ENCODE assay signal across 18 cellular contexts in genomic region chr2:196077821-196078220, GRCh38. TPM values are rescaled to one million over a fixed set of nuclear protein-coding genes. Genes with fewer than 3 reads are reported as not detected.
DNase-seq lines count a peak whose midpoint lies in the region; ATAC-seq and TF ChIP-seq lines count a peak whose summit lies in the region.
"Had no signal": no experiment of that assay in that cellular context is flagged by ENCODE, and none has a peak within 500 bp of the region (broad histone marks: within the 10 kb centered on the region; RNA-seq: fewer than 3 reads in every experiment).

No MANE protein-coding gene starts in this region.

- no peaks in the 10 kb centered on the region for H3K27me3 ChIP-seq in tibial artery
- H3K27me3 ChIP-seq: adrenal gland had no signal

- H3K36me3 Mint-ChIP-seq in activated naive CD8-positive, alpha-beta T cell treated with anti-CD3 and anti-CD28 coated beads for 36 hours = peaks cover 12% of the 10 kb centered on the region

- H3K27me3 Mint-ChIP-seq in activated naive CD8-positive, alpha-beta T cell treated with anti-CD3 and anti-CD28 coated beads for 36 hours = no peaks in the 10 kb centered on the region
- H3K27me3 Mint-ChIP-seq: activated CD4-positive, alpha-beta memory T cell treated with anti-CD3 and anti-CD28 coated beads for 36 hours; B cell had no signal

- H3K4me1 ChIP-seq in tibial artery = peaks cover 0 to 26% (median 3%) of the 10 kb centered on the region in 4 donors
- H3K4me1 ChIP-seq: psoas muscle had no signal

- H3K4me1 Mint-ChIP-seq in activated naive CD8-positive, alpha-beta T cell treated with anti-CD3 and anti-CD28 coated beads for 36 hours = peaks cover 29% of the 10 kb centered on the region
- H3K4me1 Mint-ChIP-seq: neural crest cell had no signal

- peak overlapping the region; percentile 6 to 30 for H3K27ac ChIP-seq in tibial artery
- H3K27ac ChIP-seq: psoas muscle, RWPE1 had no signal

- no peak overlapping the region for H3K4me3 ChIP-seq in tibial artery
- H3K4me3 ChIP-seq: adrenal gland, psoas muscle had no signal

- no peak overlapping the region for H3K4me3 Mint-ChIP-seq in activated naive CD8-positive, alpha-beta T cell treated with anti-CD3 and anti-CD28 coated beads for 36 hours
- H3K4me3 Mint-ChIP-seq: activated CD4-positive, alpha-beta memory T cell treated with anti-CD3 and anti-CD28 coated beads for 36 hours; B cell; neural crest cell had no signal

- DNase-seq in DMS53 (lab: John Stamatoyannopoulos, UW) (peak; percentile 7), DMS53 treated with DMSO at 0.1 percent for 48 hours (lab: John Stamatoyannopoulos, UW; ENCODE audit: unreplicated experiment) (no peak), left colon (no peak), tibial artery (no peak), D341Med (ENCODE audit: low spot score) (no peak)
- DNase-seq in activated naive CD8-positive, alpha-beta T cell treated with anti-CD3 and anti-CD28 coated beads for 36 hours = no peak
- DNase-seq in activated CD8-positive, alpha-beta memory T cell treated with anti-CD3 and anti-CD28 coated beads for 24 hours = no peak
- DNase-seq: activated CD4-positive, alpha-beta memory T cell treated with anti-CD3 and anti-CD28 coated beads for 36 hours; activated effector memory CD4-positive, alpha-beta T cell treated with anti-CD3 and anti-CD28 coated beads, Interleukin-2, amount 50 U/mL, for 16 hours; adrenal gland; psoas muscle; stimulated activated CD4-positive, alpha-beta T cell treated with anti-CD3 and anti-CD28 coated beads, Interleukin-2, amount 100 ng/mL, for 48 hours; stimulated activated naive CD8-positive, alpha-beta T cell treated with anti-CD3 and anti-CD28 coated beads, Interleukin-15, Interleukin-2, amounts not matched to agents 100 U/mL and 50 U/mL, for 24 hours; T1000 had no signal

- peaks cover 7% of the 10 kb centered on the region for H3K9me3 Mint-ChIP-seq in activated naive CD8-positive, alpha-beta T cell treated with anti-CD3 and anti-CD28 coated beads for 36 hours

- H3K36me3 ChIP-seq in tibial artery = no peaks in the 10 kb centered on the region
- H3K36me3 ChIP-seq: adrenal gland had no signal

- no peaks in the 10 kb centered on the region for H3K9me3 ChIP-seq in tibial artery
- H3K9me3 ChIP-seq: adrenal gland, psoas muscle had no signal

- no peak for TF ChIP-seq CTCF in tibial artery (IDR thresholded peaks at IDR 0.05)

- peak; percentile 81 for ATAC-seq in left colon
- ATAC-seq in GM19328 (IDR thresholded peaks at IDR 0.05; ENCODE audit: unreplicated experiment) = no peak
- ATAC-seq: stimulated activated naive CD8-positive, alpha-beta T cell treated with anti-CD3 and anti-CD28 coated beads, Interleukin-15, Interleukin-2, amounts not matched to agents 100 U/mL and 50 U/mL, for 24 hours had no signal

- intact Hi-C loops in left colon (cut with DNase I, micrococcal nuclease) = no loop called here
- intact Hi-C loops in tibial artery (cut with DNase I; ENCODE audit: low total_unique reads) = no loop called here

- peak overlapping the region; percentile 44 for H3K27ac Mint-ChIP-seq in activated naive CD8-positive, alpha-beta T cell treated with anti-CD3 and anti-CD28 coated beads for 36 hours
- H3K27ac Mint-ChIP-seq: activated CD4-positive, alpha-beta memory T cell treated with anti-CD3 and anti-CD28 coated beads for 36 hours; B cell had no signal

RNA-seq across cellular contexts. Expression of gene DNAH7, which starts 9.2 kb away (rescaled TPM):
- under 1 TPM in 1 of 2 experiments, not detected in 1; 0.18 TPM for total RNA-seq in activated naive CD8-positive, alpha-beta T cell treated with anti-CD3 and anti-CD28 coated beads for 36 hours
- 1 to 10 TPM; 2.6 to 5.5 TPM for total RNA-seq in left colon
